In genomic region chr7:46385662-46386309, GRCh38 we compare ENCODE assay signal across 15 cellular contexts.
DNase-seq lines count a peak whose midpoint lies in the region; ATAC-seq, FAIRE-seq and TF ChIP-seq lines count a peak whose summit lies in the region.
"Had no signal": no experiment of that assay in that cellular context is flagged by ENCODE, and none has a peak within 500 bp of the region (broad histone marks: within the 10 kb centered on the region; RNA-seq: fewer than 3 reads in every experiment).

No MANE protein-coding gene starts in this region.

- no peaks in the 10 kb centered on the region for H3K36me3 ChIP-seq in bronchial epithelial cell (ENCODE audit: control insufficient read depth, insufficient read depth, low read length)

- no peak for ATAC-seq in stimulated activated naive CD8-positive, alpha-beta T cell treated with anti-CD3 and anti-CD28 coated beads, Interleukin-15, amount 100 ng/mL, for 72 hours
- no peak for ATAC-seq in HG03469 (IDR thresholded peaks at IDR 0.05; ENCODE audit: unreplicated experiment)

- H3K27me3 ChIP-seq in bronchial epithelial cell (ENCODE audit: control insufficient read depth, insufficient read depth, low read length): no peaks in the 10 kb centered on the region

- no peaks in the 10 kb centered on the region for H3K4me1 Mint-ChIP-seq in stimulated activated naive CD8-positive, alpha-beta T cell treated with anti-CD3 and anti-CD28 coated beads, Interleukin-15, amount 100 ng/mL, for 72 hours
- H3K4me1 Mint-ChIP-seq: naive B cell had no signal

- no peak overlapping the region for H3K4me3 ChIP-seq in bronchial epithelial cell (ENCODE audit: low read depth, low read length)
- H3K4me3 ChIP-seq: skin epidermis had no signal

- peaks cover 0 to 11% of the 10 kb centered on the region in 2 donors for H3K9me3 Mint-ChIP-seq in stimulated activated naive CD8-positive, alpha-beta T cell treated with anti-CD3 and anti-CD28 coated beads, Interleukin-15, amount 100 ng/mL, for 72 hours

- TF ChIP-seq CTCF in bronchial epithelial cell (IDR thresholded peaks at IDR 0.05; ENCODE audit: insufficient read depth, low read length, severe bottlenecking): no peak

- H3K27me3 Mint-ChIP-seq in stimulated activated naive CD8-positive, alpha-beta T cell treated with anti-CD3 and anti-CD28 coated beads, Interleukin-15, amount 100 ng/mL, for 72 hours: no peaks in the 10 kb centered on the region
- H3K27me3 Mint-ChIP-seq: naive B cell had no signal

- H3K4me3 Mint-ChIP-seq in stimulated activated naive CD8-positive, alpha-beta T cell treated with anti-CD3 and anti-CD28 coated beads, Interleukin-15, amount 100 ng/mL, for 72 hours: no peak overlapping the region
- H3K4me3 Mint-ChIP-seq: activated naive CD4-positive, alpha-beta T cell treated with anti-CD3 and anti-CD28 coated beads for 36 hours; naive B cell had no signal

- no peak overlapping the region for H3K27ac Mint-ChIP-seq in stimulated activated naive CD8-positive, alpha-beta T cell treated with anti-CD3 and anti-CD28 coated beads, Interleukin-15, amount 100 ng/mL, for 72 hours
- H3K27ac Mint-ChIP-seq: activated naive CD4-positive, alpha-beta T cell treated with anti-CD3 and anti-CD28 coated beads for 36 hours; naive B cell had no signal

- DNase-seq in AG08395 (ENCODE audit: low spot score) (peak; percentile 80), HT-29 (ENCODE audit: low spot score) (peak; percentile 18), bronchial epithelial cell (ENCODE audit: low read depth) (peak; percentile 80), kidney glomerular epithelial cell (lab: John Stamatoyannopoulos, UW) (peak; percentile 73), GM19239 (ENCODE audit: insufficient read length, low spot score) (no peak), cerebellum (ENCODE audit: low spot score) (no peak)
- DNase-seq in stimulated activated naive CD8-positive, alpha-beta T cell treated with anti-CD3 and anti-CD28 coated beads, Interleukin-15, amount 100 ng/mL, for 72 hours: no peak
- DNase-seq: activated CD4-positive, alpha-beta T cell treated with anti-CD3 and anti-CD28 coated beads, Interleukin-2, amount 50 U/mL, for 48 hours; activated naive CD4-positive, alpha-beta T cell treated with anti-CD3 and anti-CD28 coated beads for 36 hours; C1 segment of cervical spinal cord; effector memory CD4-positive, alpha-beta T cell; naive B cell; NCI-H1694 had no signal

- FAIRE-seq in bronchial epithelial cell (lab: Jason Lieb, UNC) (no peak), GM19239 (lab: Jason Lieb, UNC) (no peak)

Comparison
In these comparisons a context has a peak if more than half of its experiments do, and no peak if none do; other contexts are left out.
1. DNase-seq: peak in AG08395 (single experiment), HT-29 (single experiment), bronchial epithelial cell (single experiment) and kidney glomerular epithelial cell (single experiment); none in GM19239 (single experiment), stimulated activated naive CD8-positive, alpha-beta T cell treated with anti-CD3 and anti-CD28 coated beads, Interleukin-15, amount 100 ng/mL, for 72 hours (0 of 2) and cerebellum (single experiment).